ENCODE assay signal across 20 cellular contexts in genomic region chr7:31858051-31858450, GRCh38.
"Had no signal": no experiment of that assay in that cellular context is flagged by ENCODE, and none has a peak within 500 bp of the region (broad histone marks: within the 10 kb centered on the region; RNA-seq: fewer than 3 reads in every experiment).

No MANE protein-coding gene starts in this region.

- H3K27me3 ChIP-seq: esophagus squamous epithelium, sigmoid colon, transverse colon had no signal

- H3K36me3 ChIP-seq: esophagus squamous epithelium, sigmoid colon, thoracic aorta, transverse colon had no signal

- H3K9me3 ChIP-seq: esophagus squamous epithelium, left ventricle myocardium inferior, sigmoid colon, thoracic aorta, transverse colon had no signal

- FAIRE-seq: kidney had no signal

- H3K4me3 ChIP-seq: esophagus squamous epithelium, left ventricle myocardium inferior, lung, sigmoid colon, skin epidermis, thoracic aorta, transverse colon had no signal

- H3K27ac ChIP-seq: esophagus squamous epithelium, left ventricle myocardium inferior, sigmoid colon, skin epidermis, thoracic aorta, transverse colon had no signal

- DNase-seq: dermis blood vessel endothelial cell; esophagus squamous epithelium; foreskin fibroblast; kidney; left cardiac atrium; left ventricle myocardium inferior; mesendoderm; naive thymus-derived CD4-positive, alpha-beta T cell; nephron progenitor cell; posterior cingulate gyrus; sigmoid colon; stimulated activated CD4-positive, alpha-beta T cell treated with anti-CD3 and anti-CD28 coated beads, Interleukin-2, amount 100 ng/mL, for 24 hours; stimulated activated CD4-positive, alpha-beta T cell treated with anti-CD3 and anti-CD28 coated beads, Interleukin-4, amount 100 ng/mL, for 4 hours; stimulated activated naive B cell treated with anti-CD40 and anti-IgM and Interleukin-4, amounts not matched to agents 10 μg/mL and 1 μg/mL and 100 μg/mL, for 72 hours; stimulated activated naive CD8-positive, alpha-beta T cell treated with anti-CD3 and anti-CD28 coated beads, Interleukin-15, amount 100 ng/mL, for 72 hours; substantia nigra; transverse colon had no signal

- H3K4me1 ChIP-seq: esophagus squamous epithelium, sigmoid colon, transverse colon had no signal
